Comparison of ENCODE assay signal across 8 cellular contexts in genomic region chr10:94545277-94546057, GRCh38. TPM values are rescaled to one million over a fixed set of nuclear protein-coding genes. Genes with fewer than 3 reads are reported as not detected.
A peak's percentile ranks its signal among the peaks of the same experiment; 100 is the strongest.
DNase-seq lines count a peak whose midpoint lies in the region; ATAC-seq and TF ChIP-seq lines count a peak whose summit lies in the region.

Gene HELLS (plus strand): TSS chr10:94545788. CDS start chr10:94545922, 134 bp downstream.

- H3K4me1 Mint-ChIP-seq in activated CD4-positive, alpha-beta T cell treated with anti-CD3 and anti-CD28 coated beads, Interleukin-2, amount 10 ng/mL, durations not matched to agents 7 days and 5 days, result peaks cover 35% of the 10 kb centered on the region

- under 1% methylated on average over 56 of the region's 56 CpGs for WGBS in liver

- POLR2A ChIA-PET in activated CD4-positive, alpha-beta T cell treated with anti-CD3 and anti-CD28 coated beads, Interleukin-2, amount 10 ng/mL, durations not matched to agents 7 days and 5 days (lab: Charles Lee), result no interaction called here

- no peaks in the 10 kb centered on the region for H3K9me3 ChIP-seq in liver (ENCODE audit: control insufficient read depth in 4 of 4, low read length in 3 of 4)

- no peaks in the 10 kb centered on the region for H3K9me3 Mint-ChIP-seq in activated CD4-positive, alpha-beta T cell treated with anti-CD3 and anti-CD28 coated beads, Interleukin-2, amount 10 ng/mL, durations not matched to agents 7 days and 5 days

- H3K27me3 ChIP-seq in liver (ENCODE audit: control insufficient read depth in 4 of 4, insufficient read depth in 4 of 4, low read length in 3 of 4), result no peaks in the 10 kb centered on the region

- ATAC-seq in GM19328 (IDR thresholded peaks at IDR 0.05; ENCODE audit: unreplicated experiment) (peak; percentile 72), HG03460 (IDR thresholded peaks at IDR 0.05; ENCODE audit: unreplicated experiment) (peak; percentile 72)

- H3K4me3 ChIP-seq in liver (ENCODE audit: low read depth in 1 of 3, low read length in 3 of 3), result peak within 1 kb of the TSS; percentile 82 to 99 (median 96)

- H3K36me3 ChIP-seq in liver (ENCODE audit: control insufficient read depth in 4 of 4, insufficient read depth in 3 of 4, low read depth in 1 of 4, low read length in 3 of 4), result no peaks in the 10 kb centered on the region

- CTCF ChIA-PET in activated CD4-positive, alpha-beta T cell treated with anti-CD3 and anti-CD28 coated beads, Interleukin-2, amount 10 ng/mL, durations not matched to agents 7 days and 5 days (lab: Charles Lee), result interaction anchor here (1.1 kb wide), 1 partner anchor 19 kb away, joined by 3 read pairs; no protein-coding TSS in a partner anchor

- TF ChIP-seq CTCF in C4-2B (conservative IDR thresholded peaks at IDR 0.05), result no peak
- peak; percentile 15 for TF ChIP-seq CTCF in liver (IDR thresholded peaks at IDR 0.05; ENCODE audit: low read depth, low read length, missing input control)

- H3K27ac Mint-ChIP-seq in activated CD4-positive, alpha-beta T cell treated with anti-CD3 and anti-CD28 coated beads, Interleukin-2, amount 10 ng/mL, durations not matched to agents 7 days and 5 days, result peak within 1 kb of the TSS; percentile 97

- peaks cover 2% of the 10 kb centered on the region for H3K27me3 Mint-ChIP-seq in activated CD4-positive, alpha-beta T cell treated with anti-CD3 and anti-CD28 coated beads, Interleukin-2, amount 10 ng/mL, durations not matched to agents 7 days and 5 days

- H3K27ac ChIP-seq in C4-2B, result peak within 1 kb of the TSS; percentile 81
- peak within 1 kb of the TSS; percentile 80 to 90 for H3K27ac ChIP-seq in liver (ENCODE audit: low read depth in 1 of 2, low read length in 2 of 2)

- no peak for TF ChIP-seq RAD21 in liver (IDR thresholded peaks at IDR 0.05)

- H3K4me3 Mint-ChIP-seq in activated CD4-positive, alpha-beta T cell treated with anti-CD3 and anti-CD28 coated beads, Interleukin-2, amount 10 ng/mL, durations not matched to agents 7 days and 5 days, result peak within 1 kb of the TSS; percentile 96

- peak within 1 kb of the TSS; percentile 78 to 83 for H3K9ac ChIP-seq in liver (ENCODE audit: low read depth in 1 of 2, low read length in 2 of 2)

- H3K4me1 ChIP-seq in liver (ENCODE audit: control insufficient read depth in 4 of 4, insufficient read depth in 4 of 4, low read length in 3 of 4), result peaks cover 2 to 19% (median 14%) of the 10 kb centered on the region in 4 donors

- DNase-seq in NCI-H524 treated with DMSO at 0.1 percent for 48 hours (lab: John Stamatoyannopoulos, UW) (peak; percentile 5), dermis microvascular lymphatic vessel endothelial cell (ENCODE audit: low read depth in 2 of 2) (peak; percentile 77 to 86)
- peak; percentile 84 for DNase-seq in activated CD4-positive, alpha-beta T cell treated with anti-CD3 and anti-CD28 coated beads, Interleukin-2, amount 10 ng/mL, durations not matched to agents 7 days and 5 days
- peak; percentile 63 for DNase-seq in stimulated activated CD4-positive, alpha-beta T cell treated with anti-CD3 and anti-CD28 coated beads, Interleukin-4, amount 100 ng/mL, for 1 hour

- peaks cover 17% of the 10 kb centered on the region for H3K36me3 Mint-ChIP-seq in activated CD4-positive, alpha-beta T cell treated with anti-CD3 and anti-CD28 coated beads, Interleukin-2, amount 10 ng/mL, durations not matched to agents 7 days and 5 days (ENCODE audit: low read depth)

TF ChIP-seq in liver, 16 proteins besides CTCF, POLR2A, EP300 and RAD21:
- TF ChIP-seq MAX (IDR thresholded peaks at IDR 0.05) (peak; percentile 22), JUND (IDR thresholded peaks at IDR 0.05) (no peak), FOXA2 (IDR thresholded peaks at IDR 0.05) (no peak), SP1 (IDR thresholded peaks at IDR 0.05) (no peak), ZBTB33 (IDR thresholded peaks at IDR 0.05) (peak; percentile 99), YY1 (IDR thresholded peaks at IDR 0.05) (no peak), HNF4A (conservative IDR thresholded peaks at IDR 0.05) (peak in 1 of 2 donors; percentile 20), RXRA (IDR thresholded peaks at IDR 0.05) (peak in 1 of 2 donors; percentile 19)
TF ChIP-seq in liver: peak in this region for 4.

RNA-seq across cellular contexts. Expression of gene HELLS, which starts in this region (rescaled TPM):
- 100 to 1,000 TPM in 1 of 2 experiments, 10 to 100 TPM in 1; 99.7 to 121 TPM for total RNA-seq in activated CD4-positive, alpha-beta T cell treated with anti-CD3 and anti-CD28 coated beads, Interleukin-2, amount 10 ng/mL, durations not matched to agents 7 days and 5 days
- total RNA-seq in dermis microvascular lymphatic vessel endothelial cell (14.4 and 25.2 TPM in 2 replicates), liver (10 to 100 TPM in 1 of 2 donors, 1 to 10 TPM in 1; 2.0 to 56.4 TPM)
- 1 to 10 TPM; 1.2 to 1.6 TPM for polyA plus RNA-seq in liver

Comparison
In these comparisons a context has a peak if more than half of its experiments do, and no peak if none do; other contexts are left out.
1. Peak in every context shown above with its lines: DNase-seq, ATAC-seq, H3K4me3 ChIP-seq and H3K27ac ChIP-seq.
2. DNase-seq: peak in every context shown above with its lines; median percentile 84 in activated CD4-positive, alpha-beta T cell treated with anti-CD3 and anti-CD28 coated beads, Interleukin-2, amount 10 ng/mL, durations not matched to agents 7 days and 5 days; 82 in dermis microvascular lymphatic vessel endothelial cell; 63 in stimulated activated CD4-positive, alpha-beta T cell treated with anti-CD3 and anti-CD28 coated beads, Interleukin-4, amount 100 ng/mL, for 1 hour; 5 in NCI-H524 treated with DMSO at 0.1 percent for 48 hours.